ENCODE assay signal across 22 cellular contexts in genomic region chr7:70494225-70494877, GRCh38.
"Had no signal": no experiment of that assay in that cellular context is flagged by ENCODE, and none has a peak within 500 bp of the region (broad histone marks: within the 10 kb centered on the region; RNA-seq: fewer than 3 reads in every experiment).

No MANE protein-coding gene starts in this region.

- H3K4me1 ChIP-seq: colonic mucosa, right atrium auricular region, thyroid gland, upper lobe of left lung, vagina had no signal

- ATAC-seq: heart left ventricle; left ventricle myocardium superior; naive thymus-derived CD4-positive, alpha-beta T cell; stimulated activated effector memory CD8-positive, alpha-beta T cell treated with anti-CD3 and anti-CD28 coated beads, Interleukin-12 subunit alpha, Interleukin-12 subunit beta, amount 100 ng/mL, for 72 hours; stimulated activated naive CD8-positive, alpha-beta T cell treated with anti-CD3 and anti-CD28 coated beads, Interleukin-15, Interleukin-2, amounts not matched to agents 100 U/mL and 50 U/mL, for 24 hours had no signal

- H3K27ac Mint-ChIP-seq: naive thymus-derived CD4-positive, alpha-beta T cell; stimulated activated effector memory CD8-positive, alpha-beta T cell treated with anti-CD3 and anti-CD28 coated beads, Interleukin-12 subunit alpha, Interleukin-12 subunit beta, amount 100 ng/mL, for 72 hours had no signal

- H3K4me3 ChIP-seq: colonic mucosa, heart left ventricle, lung, ovary, right atrium auricular region, suprapubic skin, thyroid gland, upper lobe of left lung, vagina had no signal

- H3K9me3 ChIP-seq: colonic mucosa, ovary, right atrium auricular region, suprapubic skin, thyroid gland, upper lobe of left lung, vagina had no signal

- H3K27ac ChIP-seq: colonic mucosa, heart left ventricle, ovary, right atrium auricular region, suprapubic skin, thyroid gland, upper lobe of left lung, vagina had no signal

- H3K4me3 Mint-ChIP-seq: naive thymus-derived CD4-positive, alpha-beta T cell; neural crest cell; stimulated activated effector memory CD8-positive, alpha-beta T cell treated with anti-CD3 and anti-CD28 coated beads, Interleukin-12 subunit alpha, Interleukin-12 subunit beta, amount 100 ng/mL, for 72 hours had no signal

- H3K27me3 Mint-ChIP-seq: naive thymus-derived CD4-positive, alpha-beta T cell had no signal

- H3K9me3 Mint-ChIP-seq: neural crest cell; stimulated activated effector memory CD8-positive, alpha-beta T cell treated with anti-CD3 and anti-CD28 coated beads, Interleukin-12 subunit alpha, Interleukin-12 subunit beta, amount 100 ng/mL, for 72 hours had no signal

- DNase-seq: cerebellar nuclear complex; colonic mucosa; dermis blood vessel endothelial cell; erythroblast; heart left ventricle; hypothalamus; left ventricle myocardium superior; mesenchymal stem cell; naive thymus-derived CD4-positive, alpha-beta T cell; ovary; small intestine; stimulated activated CD4-positive, alpha-beta T cell treated with anti-CD3 and anti-CD28 coated beads, Interleukin-2, amount 100 ng/mL, for 48 hours; stimulated activated CD8-positive, alpha-beta memory T cell treated with anti-CD3 and anti-CD28 coated beads, Interleukin-4, amount 100 ng/mL, for 48 hours; stimulated activated naive CD8-positive, alpha-beta T cell treated with anti-CD3 and anti-CD28 coated beads, Interleukin-15, Interleukin-2, amounts not matched to agents 100 U/mL and 50 U/mL, for 24 hours; thyroid gland; upper lobe of left lung had no signal

- H3K27me3 ChIP-seq: colonic mucosa, heart left ventricle, ovary, right atrium auricular region, suprapubic skin, thyroid gland, upper lobe of left lung, vagina had no signal

- H3K36me3 ChIP-seq: colonic mucosa, heart left ventricle, ovary, right atrium auricular region, suprapubic skin, thyroid gland, upper lobe of left lung, vagina had no signal

- H3K4me1 Mint-ChIP-seq: naive thymus-derived CD4-positive, alpha-beta T cell; neural crest cell; stimulated activated effector memory CD8-positive, alpha-beta T cell treated with anti-CD3 and anti-CD28 coated beads, Interleukin-12 subunit alpha, Interleukin-12 subunit beta, amount 100 ng/mL, for 72 hours had no signal

- H3K36me3 Mint-ChIP-seq: naive thymus-derived CD4-positive, alpha-beta T cell; stimulated activated effector memory CD8-positive, alpha-beta T cell treated with anti-CD3 and anti-CD28 coated beads, Interleukin-12 subunit alpha, Interleukin-12 subunit beta, amount 100 ng/mL, for 72 hours had no signal
